Comparison of ENCODE assay signal across 2 cellular contexts in the genomic region with DNA sequence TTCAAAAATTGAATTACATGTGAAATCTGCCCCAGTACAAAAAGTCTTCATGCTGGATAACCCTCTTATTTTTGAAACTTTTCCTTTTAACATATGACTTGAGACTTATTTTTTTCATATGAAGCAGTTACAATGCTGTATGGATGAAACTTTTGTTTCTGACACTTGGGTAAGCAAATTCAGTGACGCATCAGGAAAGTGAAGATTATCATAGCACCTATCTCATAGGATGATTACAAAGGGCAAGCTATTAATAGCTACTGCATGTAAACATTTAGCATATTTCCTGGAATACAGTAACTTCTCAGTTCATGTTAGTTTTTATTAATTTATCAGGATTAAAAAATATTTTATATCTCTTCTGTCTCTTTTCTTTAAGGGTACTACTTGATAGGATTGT.
TF ChIP-seq lines count a peak whose summit lies in the region.

No MANE protein-coding gene starts in this region.

TF ChIP-seq in SK-N-SH, 30 proteins besides CTCF, POLR2A, EP300 and RAD21:
- TF ChIP-seq, protein P1, sequence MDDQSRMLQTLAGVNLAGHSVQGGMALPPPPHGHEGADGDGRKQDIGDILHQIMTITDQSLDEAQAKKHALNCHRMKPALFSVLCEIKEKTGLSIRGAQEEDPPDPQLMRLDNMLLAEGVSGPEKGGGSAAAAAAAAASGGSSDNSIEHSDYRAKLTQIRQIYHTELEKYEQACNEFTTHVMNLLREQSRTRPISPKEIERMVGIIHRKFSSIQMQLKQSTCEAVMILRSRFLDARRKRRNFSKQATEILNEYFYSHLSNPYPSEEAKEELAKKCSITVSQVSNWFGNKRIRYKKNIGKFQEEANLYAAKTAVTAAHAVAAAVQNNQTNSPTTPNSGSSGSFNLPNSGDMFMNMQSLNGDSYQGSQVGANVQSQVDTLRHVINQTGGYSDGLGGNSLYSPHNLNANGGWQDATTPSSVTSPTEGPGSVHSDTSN (IDR thresholded peaks at IDR 0.05), result no peak
- TF ChIP-seq SMC3 (IDR thresholded peaks at IDR 0.05; ENCODE audit: low read depth, low read length) (no peak), ELF1 (IDR thresholded peaks at IDR 0.05) (no peak), NFIC (IDR thresholded peaks at IDR 0.05; ENCODE audit: borderline replicate concordance) (no peak)
- TF ChIP-seq, protein P2, sequence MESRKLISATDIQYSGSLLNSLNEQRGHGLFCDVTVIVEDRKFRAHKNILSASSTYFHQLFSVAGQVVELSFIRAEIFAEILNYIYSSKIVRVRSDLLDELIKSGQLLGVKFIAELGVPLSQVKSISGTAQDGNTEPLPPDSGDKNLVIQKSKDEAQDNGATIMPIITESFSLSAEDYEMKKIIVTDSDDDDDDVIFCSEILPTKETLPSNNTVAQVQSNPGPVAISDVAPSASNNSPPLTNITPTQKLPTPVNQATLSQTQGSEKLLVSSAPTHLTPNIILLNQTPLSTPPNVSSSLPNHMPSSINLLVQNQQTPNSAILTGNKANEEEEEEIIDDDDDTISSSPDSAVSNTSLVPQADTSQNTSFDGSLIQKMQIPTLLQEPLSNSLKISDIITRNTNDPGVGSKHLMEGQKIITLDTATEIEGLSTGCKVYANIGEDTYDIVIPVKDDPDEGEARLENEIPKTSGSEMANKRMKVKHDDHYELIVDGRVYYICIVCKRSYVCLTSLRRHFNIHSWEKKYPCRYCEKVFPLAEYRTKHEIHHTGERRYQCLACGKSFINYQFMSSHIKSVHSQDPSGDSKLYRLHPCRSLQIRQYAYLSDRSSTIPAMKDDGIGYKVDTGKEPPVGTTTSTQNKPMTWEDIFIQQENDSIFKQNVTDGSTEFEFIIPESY (IDR thresholded peaks at IDR 0.05; ENCODE audit: borderline replicate concordance, low read depth), result no peak
- TF ChIP-seq, protein P3, sequence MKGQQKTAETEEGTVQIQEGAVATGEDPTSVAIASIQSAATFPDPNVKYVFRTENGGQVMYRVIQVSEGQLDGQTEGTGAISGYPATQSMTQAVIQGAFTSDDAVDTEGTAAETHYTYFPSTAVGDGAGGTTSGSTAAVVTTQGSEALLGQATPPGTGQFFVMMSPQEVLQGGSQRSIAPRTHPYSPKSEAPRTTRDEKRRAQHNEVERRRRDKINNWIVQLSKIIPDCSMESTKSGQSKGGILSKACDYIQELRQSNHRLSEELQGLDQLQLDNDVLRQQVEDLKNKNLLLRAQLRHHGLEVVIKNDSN (IDR thresholded peaks at IDR 0.05; ENCODE audit: borderline replicate concordance, low read depth), result no peak
- TF ChIP-seq, protein P4, sequence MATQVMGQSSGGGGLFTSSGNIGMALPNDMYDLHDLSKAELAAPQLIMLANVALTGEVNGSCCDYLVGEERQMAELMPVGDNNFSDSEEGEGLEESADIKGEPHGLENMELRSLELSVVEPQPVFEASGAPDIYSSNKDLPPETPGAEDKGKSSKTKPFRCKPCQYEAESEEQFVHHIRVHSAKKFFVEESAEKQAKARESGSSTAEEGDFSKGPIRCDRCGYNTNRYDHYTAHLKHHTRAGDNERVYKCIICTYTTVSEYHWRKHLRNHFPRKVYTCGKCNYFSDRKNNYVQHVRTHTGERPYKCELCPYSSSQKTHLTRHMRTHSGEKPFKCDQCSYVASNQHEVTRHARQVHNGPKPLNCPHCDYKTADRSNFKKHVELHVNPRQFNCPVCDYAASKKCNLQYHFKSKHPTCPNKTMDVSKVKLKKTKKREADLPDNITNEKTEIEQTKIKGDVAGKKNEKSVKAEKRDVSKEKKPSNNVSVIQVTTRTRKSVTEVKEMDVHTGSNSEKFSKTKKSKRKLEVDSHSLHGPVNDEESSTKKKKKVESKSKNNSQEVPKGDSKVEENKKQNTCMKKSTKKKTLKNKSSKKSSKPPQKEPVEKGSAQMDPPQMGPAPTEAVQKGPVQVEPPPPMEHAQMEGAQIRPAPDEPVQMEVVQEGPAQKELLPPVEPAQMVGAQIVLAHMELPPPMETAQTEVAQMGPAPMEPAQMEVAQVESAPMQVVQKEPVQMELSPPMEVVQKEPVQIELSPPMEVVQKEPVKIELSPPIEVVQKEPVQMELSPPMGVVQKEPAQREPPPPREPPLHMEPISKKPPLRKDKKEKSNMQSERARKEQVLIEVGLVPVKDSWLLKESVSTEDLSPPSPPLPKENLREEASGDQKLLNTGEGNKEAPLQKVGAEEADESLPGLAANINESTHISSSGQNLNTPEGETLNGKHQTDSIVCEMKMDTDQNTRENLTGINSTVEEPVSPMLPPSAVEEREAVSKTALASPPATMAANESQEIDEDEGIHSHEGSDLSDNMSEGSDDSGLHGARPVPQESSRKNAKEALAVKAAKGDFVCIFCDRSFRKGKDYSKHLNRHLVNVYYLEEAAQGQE (IDR thresholded peaks at IDR 0.05; ENCODE audit: low read depth, low read length), result no peak
TF ChIP-seq in SK-N-SH: peak in this region for 0.

TF ChIP-seq in endothelial cell of umbilical vein, 7 proteins besides CTCF, POLR2A, EP300 and RAD21 (continued from another document):
- no peak for TF ChIP-seq FOS (IDR thresholded peaks at IDR 0.05; ENCODE audit: borderline replicate concordance, insufficient read depth, low read length)
